ENCODE assay signal across 3 cellular contexts in genomic region chr7:128645206-128645605, GRCh38. TPM values are rescaled to one million over a fixed set of nuclear protein-coding genes. Genes with fewer than 3 reads are reported as not detected.
DNase-seq lines count a peak whose midpoint lies in the region; ATAC-seq lines count a peak whose summit lies in the region.
"Not testable (repeated sequence)": the region's sequence is repeated elsewhere in the genome, so short reads cannot be mapped to it uniquely, and the experiment has no call there.

No MANE protein-coding gene starts in this region.

- not testable (repeated sequence) for H2BK5ac ChIP-seq in trophoblast cell (ENCODE audit: low read depth, low read length, poor library complexity)

- not testable (repeated sequence) for H3K14ac ChIP-seq in trophoblast cell (ENCODE audit: low read length)

- H3K27me3 ChIP-seq in trophoblast cell (ENCODE audit: insufficient read depth, low read length): not testable (repeated sequence)

- H3K27ac ChIP-seq in trophoblast cell (ENCODE audit: low read depth, low read length): not testable (repeated sequence)

- not testable (repeated sequence) for H3K4me3 Mint-ChIP-seq in memory B cell; stimulated activated effector memory CD8-positive, alpha-beta T cell treated with anti-CD3 and anti-CD28 coated beads, Interleukin-12 subunit alpha, Interleukin-12 subunit beta, amount 100 ng/mL, for 72 hours

- not testable (repeated sequence) for H4K12ac ChIP-seq in trophoblast cell (ENCODE audit: low read depth, low read length)

- H3K4ac ChIP-seq in trophoblast cell (ENCODE audit: low read depth, low read length): not testable (repeated sequence)

- not testable (repeated sequence) for H3K9ac ChIP-seq in trophoblast cell (ENCODE audit: low read length)

- H2BK120ac ChIP-seq in trophoblast cell (ENCODE audit: insufficient read depth, low read length, poor library complexity): not testable (repeated sequence)

- peaks cover 16 to 20% of the 10 kb centered on the region in 2 experiments for H3K36me3 ChIP-seq in trophoblast cell (ENCODE audit: control insufficient read depth in 1 of 2, insufficient read depth in 2 of 2, low read length in 2 of 2)

- H3K18ac ChIP-seq in trophoblast cell (ENCODE audit: low read length): not testable (repeated sequence)

- not testable (repeated sequence) for H3K79me2 ChIP-seq in trophoblast cell (ENCODE audit: control insufficient read depth, insufficient read depth, low read length, poor library complexity)

- not testable (repeated sequence) for H3K4me3 ChIP-seq in trophoblast cell (ENCODE audit: low read depth, low read length)

- not testable (repeated sequence) for H3K4me2 ChIP-seq in trophoblast cell (ENCODE audit: low read length)

- H3K79me1 ChIP-seq in trophoblast cell (ENCODE audit: low read length): not testable (repeated sequence)

- H3K36me3 Mint-ChIP-seq in memory B cell: peaks cover 15% of the 10 kb centered on the region
- H3K36me3 Mint-ChIP-seq in stimulated activated effector memory CD8-positive, alpha-beta T cell treated with anti-CD3 and anti-CD28 coated beads, Interleukin-12 subunit alpha, Interleukin-12 subunit beta, amount 100 ng/mL, for 72 hours: peaks cover 60% of the 10 kb centered on the region

- ATAC-seq in memory B cell (ENCODE audit: low read depth); stimulated activated effector memory CD8-positive, alpha-beta T cell treated with anti-CD3 and anti-CD28 coated beads, Interleukin-12 subunit alpha, Interleukin-12 subunit beta, amount 100 ng/mL, for 72 hours: not testable (repeated sequence)

- H3K23ac ChIP-seq in trophoblast cell (ENCODE audit: low read length): not testable (repeated sequence)

- not testable (repeated sequence) for H2AK5ac ChIP-seq in trophoblast cell (ENCODE audit: low read length)

- not testable (repeated sequence) for H3K9me3 ChIP-seq in trophoblast cell (ENCODE audit: insufficient read depth, low read depth, low read length)

- not testable (repeated sequence) for H2AFZ ChIP-seq in trophoblast cell (ENCODE audit: insufficient read depth, low read length, poor library complexity)

- H3K9me3 Mint-ChIP-seq in memory B cell; stimulated activated effector memory CD8-positive, alpha-beta T cell treated with anti-CD3 and anti-CD28 coated beads, Interleukin-12 subunit alpha, Interleukin-12 subunit beta, amount 100 ng/mL, for 72 hours: not testable (repeated sequence)

- not testable (repeated sequence) for H4K8ac ChIP-seq in trophoblast cell (ENCODE audit: low read depth, low read length)

- H3K4me1 Mint-ChIP-seq in memory B cell; stimulated activated effector memory CD8-positive, alpha-beta T cell treated with anti-CD3 and anti-CD28 coated beads, Interleukin-12 subunit alpha, Interleukin-12 subunit beta, amount 100 ng/mL, for 72 hours: not testable (repeated sequence)

- H3K27me3 Mint-ChIP-seq in memory B cell: not testable (repeated sequence)

- H4K91ac ChIP-seq in trophoblast cell (ENCODE audit: low read depth, low read length): not testable (repeated sequence)

- not testable (repeated sequence) for H2BK12ac ChIP-seq in trophoblast cell (ENCODE audit: low read length)

- H3K27ac Mint-ChIP-seq in memory B cell: peak overlapping the region; percentile 50
- H3K27ac Mint-ChIP-seq in stimulated activated effector memory CD8-positive, alpha-beta T cell treated with anti-CD3 and anti-CD28 coated beads, Interleukin-12 subunit alpha, Interleukin-12 subunit beta, amount 100 ng/mL, for 72 hours: peak overlapping the region; percentile 29

- not testable (repeated sequence) for DNase-seq in memory B cell (ENCODE audit: low spot score in 2 of 2); stimulated activated effector memory CD8-positive, alpha-beta T cell treated with anti-CD3 and anti-CD28 coated beads, Interleukin-12 subunit alpha, Interleukin-12 subunit beta, amount 100 ng/mL, for 72 hours (ENCODE audit: low spot score in 2 of 2)
- peak; percentile 61 to 72 for DNase-seq in trophoblast cell

- H3K4me1 ChIP-seq in trophoblast cell (ENCODE audit: control insufficient read depth in 1 of 2, insufficient read depth in 2 of 2, low read length in 2 of 2): not testable (repeated sequence)

- WGBS in trophoblast cell (ENCODE audit: extremely low coverage, insufficient coverage, insufficient read length): no CpG with 5 or more reads among the region's 5 CpGs

RNA-seq across cellular contexts. Expression of gene GARIN1A, which starts 26.9 kb away (rescaled TPM):
- 0.37 and 0.40 TPM in 2 replicates for polyA plus RNA-seq in trophoblast cell (2013)
